ENCODE assay signal across 15 cellular contexts in the genomic region with DNA sequence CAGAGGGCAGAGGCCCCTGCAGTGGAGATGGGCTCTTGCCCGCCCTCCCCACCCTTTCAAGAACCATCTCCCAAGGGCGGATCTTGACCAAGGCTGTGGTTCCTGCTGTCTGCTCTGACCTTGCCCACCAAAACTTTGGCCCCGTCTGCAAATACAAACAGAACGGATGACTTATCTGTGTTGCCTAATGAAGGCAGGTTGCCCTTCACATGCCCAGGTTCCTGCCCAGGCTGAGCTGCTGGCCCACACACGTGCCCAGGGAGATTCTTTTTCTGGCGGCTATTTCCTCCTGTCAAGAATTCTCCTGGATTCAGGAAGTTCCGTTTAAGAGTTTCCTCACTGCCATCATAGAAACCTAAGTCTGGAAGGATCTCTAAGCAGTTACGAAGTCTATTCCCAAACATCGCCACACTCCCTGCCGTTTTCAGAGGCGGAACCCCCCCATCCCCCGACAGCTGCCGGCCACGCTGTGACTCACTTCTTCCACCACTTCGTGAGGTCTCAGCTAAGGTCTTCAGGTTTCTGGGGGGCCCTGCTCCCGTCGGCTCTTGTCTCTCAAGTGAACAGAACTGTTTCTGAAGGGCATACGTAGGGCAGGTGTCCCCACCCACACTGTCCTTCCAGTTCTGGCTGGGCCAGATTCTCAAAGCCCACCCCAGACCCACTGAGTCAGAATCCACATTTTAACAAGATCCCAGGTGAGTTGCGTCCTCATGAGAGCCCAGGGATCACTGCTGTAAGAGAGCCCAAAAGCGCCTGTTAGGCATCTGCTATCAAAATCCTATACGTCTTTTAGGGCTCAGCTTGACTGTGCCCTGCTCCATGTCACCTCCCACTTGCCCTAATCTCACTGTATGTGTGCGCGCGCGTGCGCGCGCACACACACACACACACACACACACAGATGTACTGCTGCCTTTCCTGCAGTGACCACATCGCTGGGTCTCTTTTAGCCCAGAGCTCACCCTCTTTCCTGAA.
DNase-seq lines count a peak whose midpoint lies in the region; TF ChIP-seq lines count a peak whose summit lies in the region.
"Had no signal": no experiment of that assay in that cellular context is flagged by ENCODE, and none has a peak within 500 bp of the region (broad histone marks: within the 10 kb centered on the region; RNA-seq: fewer than 3 reads in every experiment).

No MANE protein-coding gene starts in this region.

- peak overlapping the region; percentile 82 for H2BK12ac ChIP-seq in trophoblast cell (ENCODE audit: low read length)

- H3K9me3 Mint-ChIP-seq in Calu3 (ENCODE audit: low read depth, unreplicated experiment), result no peaks in the 10 kb centered on the region
- H3K9me3 Mint-ChIP-seq: CD4-positive, alpha-beta T cell; stimulated activated naive CD8-positive, alpha-beta T cell treated with anti-CD3 and anti-CD28 coated beads, Interleukin-15, Interleukin-2, amounts not matched to agents 100 ng/mL and 50 ng/mL, for 24 hours had no signal

- H3K27ac ChIP-seq in trophoblast cell (ENCODE audit: low read depth, low read length), result no peak overlapping the region
- H3K27ac ChIP-seq: body of pancreas, uterus had no signal

- intact Hi-C loops in Calu3 (cut with micrococcal nuclease; ENCODE audit: unreplicated experiment), result no loop called here

- H4K91ac ChIP-seq in trophoblast cell (ENCODE audit: low read depth, low read length), result peak overlapping the region; percentile 68

- no CpG with 5 or more reads among the region's 29 CpGs for WGBS in trophoblast cell (ENCODE audit: extremely low coverage, insufficient coverage, insufficient read length)

- no peak overlapping the region for H2BK120ac ChIP-seq in trophoblast cell (ENCODE audit: insufficient read depth, low read length, poor library complexity)

- H3K4ac ChIP-seq in trophoblast cell (ENCODE audit: low read depth, low read length), result no peak overlapping the region

- BruUV-seq in Calu3 (replicated peaks; lab: Mats Ljungman, UMichigan), result no TSS peak

- DNase-seq in KBM-7 (peak; percentile 29), SW480 (ENCODE audit: low spot score) (peak; percentile 56), erythroblast (lab: John Stamatoyannopoulos, UW) (peak; percentile 60 to 78), trophoblast cell (no peak), Calu3 (no peak), G401 (ENCODE audit: low spot score) (no peak), AG08396 (ENCODE audit: low spot score) (no peak)
- DNase-seq: activated CD8-positive, alpha-beta memory T cell treated with anti-CD3 and anti-CD28 coated beads for 24 hours; activated gamma-delta T cell treated with Interleukin-2 at 50 U/mL for 16 hours; CD4-positive, alpha-beta T cell; NCI-H1436 treated with DMSO at 0.1 percent for 48 hours; NCI-H510A treated with DMSO at 0.1 percent for 48 hours; uterus had no signal

- no peak overlapping the region for H2AK5ac ChIP-seq in trophoblast cell (ENCODE audit: low read length)

- H2BK5ac ChIP-seq in trophoblast cell (ENCODE audit: low read depth, low read length, poor library complexity), result no peak overlapping the region

- in situ Hi-C loops in KBM-7 (cut with MboI; ENCODE audit: low pct_unique_long_range_greater_than_20kb, low sequenced_read_pairs), result no loop called here
- in situ Hi-C loops in G401 (cut with HindIII; ENCODE audit: low sequenced_read_pairs), result no loop called here

- no peak overlapping the region for H3K27ac Mint-ChIP-seq in Calu3 (ENCODE audit: unreplicated experiment)
- H3K27ac Mint-ChIP-seq: CD4-positive, alpha-beta T cell; stimulated activated naive CD8-positive, alpha-beta T cell treated with anti-CD3 and anti-CD28 coated beads, Interleukin-15, Interleukin-2, amounts not matched to agents 100 ng/mL and 50 ng/mL, for 24 hours had no signal

- no peaks in the 10 kb centered on the region for H3K79me2 ChIP-seq in trophoblast cell (ENCODE audit: control insufficient read depth, insufficient read depth, low read length, poor library complexity)

- H3K4me2 ChIP-seq in trophoblast cell (ENCODE audit: low read length), result no peak overlapping the region

- TF ChIP-seq POLR2A in erythroblast (IDR thresholded peaks at IDR 0.05; ENCODE audit: low read length), result no peak

- H3K14ac ChIP-seq in trophoblast cell (ENCODE audit: low read length), result no peak overlapping the region

- H3K4me1 ChIP-seq in trophoblast cell (ENCODE audit: control insufficient read depth in 1 of 2, insufficient read depth in 2 of 2, low read length in 2 of 2), result peaks cover 15 to 29% of the 10 kb centered on the region in 2 experiments
- H3K4me1 ChIP-seq: uterus had no signal

- H3K4me3 Mint-ChIP-seq in Calu3 (ENCODE audit: low read depth, unreplicated experiment), result no peak overlapping the region
- H3K4me3 Mint-ChIP-seq: CD4-positive, alpha-beta T cell; stimulated activated naive CD8-positive, alpha-beta T cell treated with anti-CD3 and anti-CD28 coated beads, Interleukin-15, Interleukin-2, amounts not matched to agents 100 ng/mL and 50 ng/mL, for 24 hours had no signal

- no peak overlapping the region for H3K18ac ChIP-seq in trophoblast cell (ENCODE audit: low read length)

- H3K4me3 ChIP-seq in trophoblast cell (ENCODE audit: low read depth, low read length), result no peak overlapping the region
- H3K4me3 ChIP-seq: body of pancreas, uterus had no signal

- H3K27me3 Mint-ChIP-seq in Calu3 (ENCODE audit: unreplicated experiment), result no peaks in the 10 kb centered on the region
- H3K27me3 Mint-ChIP-seq: CD4-positive, alpha-beta T cell had no signal

- H3K79me1 ChIP-seq in trophoblast cell (ENCODE audit: low read length), result peaks cover 16% of the 10 kb centered on the region

- no peaks in the 10 kb centered on the region for H3K9me3 ChIP-seq in trophoblast cell (ENCODE audit: insufficient read depth, low read depth, low read length)
- H3K9me3 ChIP-seq: body of pancreas, uterus had no signal

- H4K8ac ChIP-seq in trophoblast cell (ENCODE audit: low read depth, low read length), result no peak overlapping the region

- TF ChIP-seq CTCF in Calu3 (IDR thresholded peaks at IDR 0.05; ENCODE audit: unreplicated experiment), result no peak

- no peak overlapping the region for H3K9ac ChIP-seq in trophoblast cell (ENCODE audit: low read length)

- H4K12ac ChIP-seq in trophoblast cell (ENCODE audit: low read depth, low read length), result no peak overlapping the region

- H3K36me3 Mint-ChIP-seq in Calu3 (ENCODE audit: insufficient read depth, unreplicated experiment), result peaks cover 5% of the 10 kb centered on the region

- no peaks in the 10 kb centered on the region for H3K27me3 ChIP-seq in trophoblast cell (ENCODE audit: insufficient read depth, low read length)
- H3K27me3 ChIP-seq: body of pancreas, uterus had no signal

- no peaks in the 10 kb centered on the region for H3K36me3 ChIP-seq in trophoblast cell (ENCODE audit: control insufficient read depth in 1 of 2, insufficient read depth in 2 of 2, low read length in 2 of 2)
- H3K36me3 ChIP-seq: uterus had no signal

- CTCF ChIA-PET in Calu3 (lab: Charles Lee), result no interaction called here

- no peak overlapping the region for H2AFZ ChIP-seq in trophoblast cell (ENCODE audit: insufficient read depth, low read length, poor library complexity)

- no peak overlapping the region for H3K23ac ChIP-seq in trophoblast cell (ENCODE audit: low read length)

- H3K4me1 Mint-ChIP-seq in Calu3 (ENCODE audit: low read depth, unreplicated experiment), result peaks cover 14% of the 10 kb centered on the region

Comparison
In these comparisons a context has a peak if more than half of its experiments do, and no peak if none do; other contexts are left out.
1. DNase-seq: peak in KBM-7 (single experiment), SW480 (single experiment) and erythroblast (2 of 2); none in trophoblast cell (0 of 2), Calu3 (single experiment), G401 (single experiment) and AG08396 (single experiment).